ENCODE assay signal across 16 cellular contexts in the genomic region with DNA sequence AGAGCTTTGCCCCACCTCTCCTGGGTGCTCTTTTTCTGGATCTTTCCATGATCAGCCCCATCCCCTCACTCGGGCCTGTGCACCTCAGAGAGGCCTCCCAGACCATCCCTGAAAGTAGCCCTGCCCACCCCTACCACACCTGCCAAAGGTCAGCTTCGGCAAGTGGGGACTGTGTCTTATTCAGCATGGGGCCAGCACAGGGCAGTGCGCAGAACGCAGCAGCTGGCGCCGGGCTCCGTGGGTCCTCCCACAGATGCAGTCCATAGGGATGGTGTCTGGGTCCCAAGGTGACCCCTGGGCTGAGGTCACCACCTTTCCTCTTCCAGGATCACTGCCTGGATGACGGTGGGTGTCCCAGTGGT.
DNase-seq lines count a peak whose midpoint lies in the region; FAIRE-seq and TF ChIP-seq lines count a peak whose summit lies in the region.
"Had no signal": no experiment of that assay in that cellular context is flagged by ENCODE, and none has a peak within 500 bp of the region (broad histone marks: within the 10 kb centered on the region; RNA-seq: fewer than 3 reads in every experiment).

No MANE protein-coding gene starts in this region.

- H4K91ac ChIP-seq in mesenchymal stem cell (ENCODE audit: low read length): peak overlapping the region; percentile 52

- no peaks in the 10 kb centered on the region for H3K27me3 ChIP-seq in bronchial epithelial cell (ENCODE audit: control insufficient read depth, insufficient read depth, low read length)
- H3K27me3 ChIP-seq in mesenchymal stem cell (ENCODE audit: control insufficient read depth in 1 of 2, insufficient read depth in 1 of 2, low read length in 2 of 2): no peaks in the 10 kb centered on the region
- no peaks in the 10 kb centered on the region for H3K27me3 ChIP-seq in vagina
- H3K27me3 ChIP-seq in thyroid gland: no peaks in the 10 kb centered on the region
- H3K27me3 ChIP-seq: Peyer's patch had no signal

- no peak overlapping the region for H3K23ac ChIP-seq in mesenchymal stem cell (ENCODE audit: low read length in 2 of 2)

- peaks cover 2 to 11% of the 10 kb centered on the region in 2 donors for H3K36me3 Mint-ChIP-seq in CD14-positive monocyte

- TF ChIP-seq CTCF in CD14-positive monocyte (IDR thresholded peaks at IDR 0.05) (no peak), bronchial epithelial cell (IDR thresholded peaks at IDR 0.05; ENCODE audit: insufficient read depth, low read length, severe bottlenecking) (no peak), vagina (IDR thresholded peaks at IDR 0.05) (no peak), thyroid gland (IDR thresholded peaks at IDR 0.05) (no peak)

- peak overlapping the region; percentile 83 to 100 (median 99) for H3K27ac Mint-ChIP-seq in CD14-positive monocyte

- peak overlapping the region in 1 of 2 experiments; percentile 12 for H3K4ac ChIP-seq in mesenchymal stem cell (ENCODE audit: low read depth in 1 of 2, low read length in 2 of 2)

- no peak overlapping the region for H4K8ac ChIP-seq in mesenchymal stem cell (ENCODE audit: low read length)

- H3K4me3 Mint-ChIP-seq in CD14-positive monocyte: peak overlapping the region; percentile 66 to 89

- H2BK120ac ChIP-seq in mesenchymal stem cell (ENCODE audit: low read depth, low read length): no peak overlapping the region

- H3K27ac ChIP-seq in mesenchymal stem cell (ENCODE audit: low read length, poor library complexity, severe bottlenecking) (no peak overlapping the region), vagina (peak overlapping the region; percentile 58), thyroid gland (no peak overlapping the region)
- H3K27ac ChIP-seq: C4-2B, Peyer's patch had no signal

- H3K27me3 Mint-ChIP-seq in CD14-positive monocyte (ENCODE audit: low read depth in 3 of 3): peaks cover 0 to 3% (median 0%) of the 10 kb centered on the region in 3 donors

- 92% methylated on average over 8 of the region's 8 CpGs for WGBS in mesenchymal stem cell
- 97 to 98% methylated on average over 3 to 8 of the region's 8 CpGs for WGBS in thyroid gland, 2 donors

- intact Hi-C loops in CD14-positive monocyte (cut with micrococcal nuclease) (loop anchor here (2.0 to 5.0 kb wide), 4 partner anchors 43 to 192 kb away; partner anchors contain the start of gene CEBPB (in 1 of the 2)), vagina (cut with DNase I) (no loop called here), thyroid gland (cut with DNase I) (no loop called here)

- H3K9me3 Mint-ChIP-seq in CD14-positive monocyte: no peaks in the 10 kb centered on the region

- H2AFZ ChIP-seq in mesenchymal stem cell (ENCODE audit: low read depth, low read length): no peak overlapping the region

- H3K9me3 ChIP-seq in mesenchymal stem cell (ENCODE audit: control insufficient read depth, low read length) (no peaks in the 10 kb centered on the region), vagina (no peaks in the 10 kb centered on the region), thyroid gland (no peaks in the 10 kb centered on the region)
- H3K9me3 ChIP-seq: Peyer's patch had no signal

- no peak overlapping the region for H3K4me3 ChIP-seq in bronchial epithelial cell (ENCODE audit: low read depth, low read length)
- H3K4me3 ChIP-seq in mesenchymal stem cell (ENCODE audit: insufficient read depth in 1 of 2, low read depth in 1 of 2, low read length in 2 of 2): no peak overlapping the region
- H3K4me3 ChIP-seq in vagina: no peak overlapping the region
- no peak overlapping the region for H3K4me3 ChIP-seq in thyroid gland (replicated peaks in 1 of 3)
- H3K4me3 ChIP-seq: K562, Peyer's patch had no signal

- H2BK5ac ChIP-seq in mesenchymal stem cell (ENCODE audit: low read depth, low read length, poor library complexity, severe bottlenecking): no peak overlapping the region

- no peak overlapping the region for H2BK15ac ChIP-seq in mesenchymal stem cell (ENCODE audit: low read depth, poor library complexity, severe bottlenecking)

- H2BK12ac ChIP-seq in mesenchymal stem cell (ENCODE audit: low read length in 2 of 2): no peak overlapping the region

- FAIRE-seq in bronchial epithelial cell (lab: Jason Lieb, UNC): peak; percentile 66
- FAIRE-seq: H54, K562 had no signal

- TF ChIP-seq POLR2A in vagina (IDR thresholded peaks at IDR 0.05) (no peak), thyroid gland (IDR thresholded peaks at IDR 0.05) (no peak)

- H3K14ac ChIP-seq in mesenchymal stem cell (ENCODE audit: low read length in 2 of 2): peak overlapping the region in 1 of 2 experiments; percentile 31

- H3K4me1 Mint-ChIP-seq in CD14-positive monocyte: peaks cover 96% of the 10 kb centered on the region

- no peak overlapping the region for H2AK5ac ChIP-seq in mesenchymal stem cell (ENCODE audit: low read length, severe bottlenecking)

- H3K4me2 ChIP-seq in mesenchymal stem cell (ENCODE audit: low read length, poor library complexity, severe bottlenecking): no peak overlapping the region

- no peaks in the 10 kb centered on the region for H3K36me3 ChIP-seq in bronchial epithelial cell (ENCODE audit: control insufficient read depth, insufficient read depth, low read length)
- H3K36me3 ChIP-seq in mesenchymal stem cell (ENCODE audit: control insufficient read depth in 1 of 2, insufficient read depth in 2 of 2, low read depth in 1 of 2, low read length in 2 of 2): no peaks in the 10 kb centered on the region
- no peaks in the 10 kb centered on the region for H3K36me3 ChIP-seq in vagina
- H3K36me3 ChIP-seq in thyroid gland: no peaks in the 10 kb centered on the region
- H3K36me3 ChIP-seq: Peyer's patch had no signal

- no peak for DNase-seq in CD14-positive monocyte (ENCODE audit: low spot score)
- no peak for DNase-seq in bronchial epithelial cell (ENCODE audit: low read depth)
- DNase-seq in mesenchymal stem cell: no peak
- DNase-seq in vagina (ENCODE audit: extremely low spot score in 2 of 2): no peak
- no peak for DNase-seq in NCI-H510A treated with DMSO at 0.1 percent for 48 hours (lab: John Stamatoyannopoulos, UW)
- DNase-seq in NCI-H1436 treated with DMSO at 0.1 percent for 48 hours (lab: John Stamatoyannopoulos, UW): no peak
- DNase-seq in thyroid gland: no peak
- DNase-seq: DMS79, NCI-H1092, NCI-H2029, NCI-H345, NCI-H524 treated with DMSO at 0.1 percent for 48 hours, Peyer's patch had no signal

- H3K79me1 ChIP-seq in mesenchymal stem cell (replicated peaks; ENCODE audit: low read length, poor library complexity, severe bottlenecking): no peaks in the 10 kb centered on the region

- H3K9ac ChIP-seq in mesenchymal stem cell (ENCODE audit: low read length): no peak overlapping the region

- peak overlapping the region in 1 of 2 experiments; percentile 59 for H3K18ac ChIP-seq in mesenchymal stem cell (ENCODE audit: low read depth in 1 of 2, low read length in 2 of 2)

- H3K4me1 ChIP-seq in mesenchymal stem cell (ENCODE audit: control insufficient read depth, insufficient read depth, low read depth, low read length) (peaks cover 5% of the 10 kb centered on the region), vagina (peaks cover 53% of the 10 kb centered on the region), thyroid gland (peaks cover 18 to 28% of the 10 kb centered on the region in 2 donors)

Comparison
In these comparisons a context has a peak if more than half of its experiments do, and no peak if none do; other contexts are left out.
1. intact Hi-C loops: an anchor here in CD14-positive monocyte (2.0 to 5.0 kb wide); none called in vagina and thyroid gland.